ENCODE assay signal across 8 cellular contexts in genomic region chr20:17971571-17972013, GRCh38. TPM values are rescaled to one million over a fixed set of nuclear protein-coding genes. Genes with fewer than 3 reads are reported as not detected.
DNase-seq lines count a peak whose midpoint lies in the region; ATAC-seq and TF ChIP-seq lines count a peak whose summit lies in the region.

No MANE protein-coding gene starts in this region.

- ATAC-seq in aorta (ENCODE audit: low FRiP score): no peak
- ATAC-seq in HG03108 (IDR thresholded peaks at IDR 0.05; ENCODE audit: unreplicated experiment): no peak
- ATAC-seq in activated CD4-positive, CD25-positive, alpha-beta regulatory T cell treated with anti-CD3 and anti-CD28 coated beads, Interleukin-2, amount 50 U/mL, for 24 hours: no peak

- H3K27me3 ChIP-seq in aorta (ENCODE audit: control insufficient read depth in 1 of 2, insufficient read depth in 2 of 2, low read length in 1 of 2): no peaks in the 10 kb centered on the region

- TF ChIP-seq CTCF in HFFc6 (IDR thresholded peaks at IDR 0.05): no peak

- no peaks in the 10 kb centered on the region for H3K4me1 ChIP-seq in aorta (ENCODE audit: control insufficient read depth in 1 of 2, insufficient read depth in 2 of 2, low read length in 2 of 2)

- peak overlapping the region; percentile 91 for H3K4me3 Mint-ChIP-seq in HFFc6

- peak overlapping the region; percentile 11 to 30 for H3K27ac ChIP-seq in aorta (ENCODE audit: low read depth in 1 of 2, low read length in 2 of 2)

- no peaks in the 10 kb centered on the region for H3K36me3 ChIP-seq in aorta (ENCODE audit: control insufficient read depth in 1 of 2, insufficient read depth in 2 of 2, low read length in 1 of 2)

- no peaks in the 10 kb centered on the region for H3K9me3 Mint-ChIP-seq in HFFc6

- intact Hi-C loops in aorta (cut with DNase I): no loop called here

- no peak overlapping the region for H3K4me3 ChIP-seq in aorta (ENCODE audit: low read length in 2 of 2)

- H3K9me3 ChIP-seq in aorta (ENCODE audit: control insufficient read depth, low read length): no peaks in the 10 kb centered on the region

- H3K27ac Mint-ChIP-seq in HFFc6: peak overlapping the region; percentile 90

- H3K4me1 Mint-ChIP-seq in HFFc6 (ENCODE audit: low read depth): peaks cover 51% of the 10 kb centered on the region

- 6 to 9% methylated on average over 7 of the region's 7 CpGs for WGBS in aorta, 2 donors

- peaks cover 2% of the 10 kb centered on the region; the same call in 1 of the 2 replicates for H3K27me3 Mint-ChIP-seq in HFFc6 (ENCODE audit: insufficient read depth)

- H3K36me3 Mint-ChIP-seq in HFFc6 (ENCODE audit: low read depth): peaks cover 33% of the 10 kb centered on the region

- DNase-seq in AG08396 (ENCODE audit: low spot score) (peak; percentile 39), HFFc6 (peak; percentile 51), astrocyte of the hippocampus (ENCODE audit: low read depth, low spot score) (peak; percentile 85), left kidney (ENCODE audit: low read depth, low spot score) (peak; percentile 71), aorta (no peak), NCI-H1048 (lab: John Stamatoyannopoulos, UW) (no peak)

RNA-seq across cellular contexts. Expression of gene MGME1, which starts 2.8 kb away (rescaled TPM):
- total RNA-seq in HFFc6 (2021; fragmentation: NEBNext Ultra II Directional; extraction: Animal tissue kit (Norgen Biotek cat#: 25700)): 10 to 100 TPM; 12.7 to 19.2 (median 17.9) TPM
- 10 to 100 TPM; 10.8 to 14.7 TPM for total RNA-seq in aorta
- polyA plus RNA-seq in aorta: 10 to 100 TPM in 1 of 2 donors, 1 to 10 TPM in 1; 8.8 to 13.4 TPM

RNA-seq across cellular contexts. Expression of gene SNX5, which starts 3.0 kb away (rescaled TPM):
- total RNA-seq in HFFc6 (2021; fragmentation: NEBNext Ultra II Directional; extraction: Animal tissue kit (Norgen Biotek cat#: 25700)): 10 to 100 TPM; 69.6 to 97.5 (median 81.8) TPM
- total RNA-seq in aorta: 10 to 100 TPM; 51.2 to 70.9 TPM
- polyA plus RNA-seq in aorta: 10 to 100 TPM; 56.1 to 62.5 TPM

Comparison
In these comparisons a context has a peak if more than half of its experiments do, and no peak if none do; other contexts are left out.
1. DNase-seq: peak in AG08396 (single experiment), HFFc6 (single experiment), astrocyte of the hippocampus (single experiment) and left kidney (single experiment); none in aorta (0 of 2) and NCI-H1048 (single experiment).